27 cellular contexts compared by ENCODE assay signal in genomic region chr7:8629504-8629903, GRCh38.
"Had no signal": no experiment of that assay in that cellular context is flagged by ENCODE, and none has a peak within 500 bp of the region (broad histone marks: within the 10 kb centered on the region; RNA-seq: fewer than 3 reads in every experiment).

No MANE protein-coding gene starts in this region.

- H3K9me3 ChIP-seq: breast epithelium, gastroesophageal sphincter, psoas muscle, tibial artery, upper lobe of right lung had no signal

- H3K4me1 ChIP-seq: breast epithelium, gastroesophageal sphincter, parathyroid adenoma, psoas muscle, tibial artery, upper lobe of right lung had no signal

- H2AFZ ChIP-seq: hepatocyte, neural progenitor cell, parathyroid adenoma had no signal

- H3K27ac ChIP-seq: breast epithelium, gastroesophageal sphincter, hepatocyte, neural progenitor cell, parathyroid adenoma, psoas muscle, tibial artery, upper lobe of right lung had no signal

- H3K4me3 ChIP-seq: breast epithelium, gastroesophageal sphincter, hepatocyte, neural progenitor cell, psoas muscle, smooth muscle cell, tibial artery, upper lobe of right lung had no signal

- ATAC-seq: activated naive CD4-positive, alpha-beta T cell treated with anti-CD3 and anti-CD28 coated beads, Interleukin-2, amount 50 U/mL, for 72 hours; activated T-cell treated with anti-CD3 and anti-CD28 coated beads, Interleukin-2, amount 50 U/mL, for 72 hours; gastroesophageal sphincter; natural killer cell; psoas muscle; stimulated activated memory B cell treated with anti-CD40 and anti-IgM and Interleukin-4, amounts not matched to agents 10 μg/mL and 1 μg/mL and 100 μg/mL, for 72 hours; stimulated activated naive CD8-positive, alpha-beta T cell treated with anti-CD3 and anti-CD28 coated beads, Interleukin-15, amount 100 ng/mL, for 72 hours; upper lobe of right lung had no signal

- H3K9me3 Mint-ChIP-seq: mesothelial cell of epicardium; neural progenitor cell; stimulated activated memory B cell treated with anti-CD40 and anti-IgM and Interleukin-4, amounts not matched to agents 10 μg/mL and 1 μg/mL and 100 μg/mL, for 72 hours; stimulated activated naive CD8-positive, alpha-beta T cell treated with anti-CD3 and anti-CD28 coated beads, Interleukin-15, amount 100 ng/mL, for 72 hours had no signal

- DNase-seq: activated CD4-positive, alpha-beta T cell treated with anti-CD3 and anti-CD28 coated beads for 4 hours; activated CD4-positive, alpha-beta T cell treated with anti-CD3 and anti-CD28 coated beads, Interleukin-2, amount 50 U/mL, for 4 hours; activated naive CD4-positive, alpha-beta T cell; activated T-cell treated with anti-CD3 and anti-CD28 coated beads for 4 hours; activated T-cell treated with anti-CD3 and anti-CD28 coated beads, Interleukin-2, amount 50 U/mL, for 72 hours; central memory CD4-positive, alpha-beta T cell; islet precursor cell; natural killer cell; occipital lobe; psoas muscle; stimulated activated CD4-positive, alpha-beta T cell treated with anti-CD3 and anti-CD28 coated beads, Interleukin-1b, Interleukin-23, amount 100 ng/mL, for 48 hours; stimulated activated CD4-positive, alpha-beta T cell treated with anti-CD3 and anti-CD28 coated beads, Interleukin-4, amount 100 ng/mL, for 4 hours; stimulated activated CD8-positive, alpha-beta memory T cell treated with anti-CD3 and anti-CD28 coated beads, Interleukin-4, amount 100 ng/mL, for 48 hours; stimulated activated naive CD8-positive, alpha-beta T cell treated with anti-CD3 and anti-CD28 coated beads, Interleukin-15, amount 100 ng/mL, for 72 hours; substantia nigra; tibial artery; upper lobe of right lung had no signal

- H3K79me2 ChIP-seq: hepatocyte, parathyroid adenoma had no signal

- H3K4me2 ChIP-seq: hepatocyte, neural progenitor cell, smooth muscle cell had no signal

- FAIRE-seq: endothelial cell of umbilical vein had no signal

- H3K27me3 Mint-ChIP-seq: stimulated activated memory B cell treated with anti-CD40 and anti-IgM and Interleukin-4, amounts not matched to agents 10 μg/mL and 1 μg/mL and 100 μg/mL, for 72 hours; stimulated activated naive CD8-positive, alpha-beta T cell treated with anti-CD3 and anti-CD28 coated beads, Interleukin-15, amount 100 ng/mL, for 72 hours had no signal

- H3K27ac Mint-ChIP-seq: activated naive CD4-positive, alpha-beta T cell treated with anti-CD3 and anti-CD28 coated beads, Interleukin-2, amount 50 U/mL, for 72 hours; activated T-cell treated with anti-CD3 and anti-CD28 coated beads, Interleukin-2, amount 50 U/mL, for 72 hours; mesothelial cell of epicardium; natural killer cell; neural progenitor cell; stimulated activated memory B cell treated with anti-CD40 and anti-IgM and Interleukin-4, amounts not matched to agents 10 μg/mL and 1 μg/mL and 100 μg/mL, for 72 hours; stimulated activated naive CD8-positive, alpha-beta T cell treated with anti-CD3 and anti-CD28 coated beads, Interleukin-15, amount 100 ng/mL, for 72 hours had no signal

- H3K4me3 Mint-ChIP-seq: activated T-cell treated with anti-CD3 and anti-CD28 coated beads, Interleukin-2, amount 50 U/mL, for 72 hours; mesothelial cell of epicardium; natural killer cell; neural progenitor cell; stimulated activated memory B cell treated with anti-CD40 and anti-IgM and Interleukin-4, amounts not matched to agents 10 μg/mL and 1 μg/mL and 100 μg/mL, for 72 hours; stimulated activated naive CD8-positive, alpha-beta T cell treated with anti-CD3 and anti-CD28 coated beads, Interleukin-15, amount 100 ng/mL, for 72 hours had no signal

- H3K36me3 ChIP-seq: breast epithelium, gastroesophageal sphincter, neural progenitor cell, tibial artery, upper lobe of right lung had no signal

- H3K27me3 ChIP-seq: breast epithelium, gastroesophageal sphincter, hepatocyte, neural progenitor cell, tibial artery, upper lobe of right lung had no signal

- H3K4me1 Mint-ChIP-seq: mesothelial cell of epicardium; natural killer cell; stimulated activated memory B cell treated with anti-CD40 and anti-IgM and Interleukin-4, amounts not matched to agents 10 μg/mL and 1 μg/mL and 100 μg/mL, for 72 hours; stimulated activated naive CD8-positive, alpha-beta T cell treated with anti-CD3 and anti-CD28 coated beads, Interleukin-15, amount 100 ng/mL, for 72 hours had no signal

- H3K36me3 Mint-ChIP-seq: activated naive CD4-positive, alpha-beta T cell treated with anti-CD3 and anti-CD28 coated beads, Interleukin-2, amount 50 U/mL, for 72 hours; mesothelial cell of epicardium; natural killer cell; neural progenitor cell; stimulated activated memory B cell treated with anti-CD40 and anti-IgM and Interleukin-4, amounts not matched to agents 10 μg/mL and 1 μg/mL and 100 μg/mL, for 72 hours had no signal
